In genomic region chr4:89024051-89024675, GRCh38 we compare ENCODE assay signal across 9 cellular contexts. TPM values are rescaled to one million over a fixed set of nuclear protein-coding genes. Genes with fewer than 3 reads are reported as not detected.
DNase-seq lines count a peak whose midpoint lies in the region; ATAC-seq, FAIRE-seq and TF ChIP-seq lines count a peak whose summit lies in the region.
"Had no signal": no experiment of that assay in that cellular context is flagged by ENCODE, and none has a peak within 500 bp of the region (broad histone marks: within the 10 kb centered on the region; RNA-seq: fewer than 3 reads in every experiment).

No MANE protein-coding gene starts in this region.

- H2AK5ac ChIP-seq in neuronal stem cell (ENCODE audit: low read depth, low read length), result no peak overlapping the region

- ATAC-seq in GM19467 (IDR thresholded peaks at IDR 0.05; ENCODE audit: unreplicated experiment) (peak; percentile 95), HG03520 (IDR thresholded peaks at IDR 0.05; ENCODE audit: unreplicated experiment) (peak; percentile 92)
- ATAC-seq in activated CD8-positive, alpha-beta memory T cell treated with anti-CD3 and anti-CD28 coated beads, Interleukin-2, amount 10 ng/mL, durations not matched to agents 7 days and 5 days, result peak; percentile 90

- DNase-seq in DMS53 treated with DMSO at 0.1 percent for 48 hours (lab: John Stamatoyannopoulos, UW; ENCODE audit: unreplicated experiment), result peak; percentile 76
- peak; percentile 76 for DNase-seq in NCI-H69 (lab: John Stamatoyannopoulos, UW)
- peak; percentile 62 for DNase-seq in activated CD8-positive, alpha-beta memory T cell treated with anti-CD3 and anti-CD28 coated beads, Interleukin-2, amount 10 ng/mL, durations not matched to agents 7 days and 5 days
- DNase-seq in fibroblast of pulmonary artery (ENCODE audit: low read depth), result peak; percentile 89
- DNase-seq in neuronal stem cell (ENCODE audit: low spot score), result peak; percentile 46
- DNase-seq in urothelium cell line (ENCODE audit: low spot score), result peak; percentile 53

- no peak overlapping the region for H2AFZ ChIP-seq in neuronal stem cell (ENCODE audit: low read length)

- no peak overlapping the region for H3K27ac Mint-ChIP-seq in activated CD8-positive, alpha-beta memory T cell treated with anti-CD3 and anti-CD28 coated beads, Interleukin-2, amount 10 ng/mL, durations not matched to agents 7 days and 5 days
- H3K27ac Mint-ChIP-seq: dendritic cell treated with granulocyte-macrophage colony-stimulating factor and Interleukin-4, amounts not matched to agents 40 ng/mL and 50 ng/mL, for 4 days had no signal

- no peaks in the 10 kb centered on the region for H3K9me3 Mint-ChIP-seq in activated CD8-positive, alpha-beta memory T cell treated with anti-CD3 and anti-CD28 coated beads, Interleukin-2, amount 10 ng/mL, durations not matched to agents 7 days and 5 days (ENCODE audit: low read depth)
- H3K9me3 Mint-ChIP-seq: dendritic cell treated with granulocyte-macrophage colony-stimulating factor and Interleukin-4, amounts not matched to agents 40 ng/mL and 50 ng/mL, for 4 days had no signal

- H3K9ac ChIP-seq in neuronal stem cell (ENCODE audit: low read depth, low read length, poor library complexity), result no peak overlapping the region

- H3K18ac ChIP-seq in neuronal stem cell (ENCODE audit: low read length), result no peak overlapping the region

- no peak overlapping the region for H4K8ac ChIP-seq in neuronal stem cell (ENCODE audit: low read depth, low read length)

- H3K36me3 Mint-ChIP-seq in activated CD8-positive, alpha-beta memory T cell treated with anti-CD3 and anti-CD28 coated beads, Interleukin-2, amount 10 ng/mL, durations not matched to agents 7 days and 5 days, result no peaks in the 10 kb centered on the region

- no peak overlapping the region for H4K91ac ChIP-seq in neuronal stem cell (ENCODE audit: low read depth, low read length, poor library complexity)

- no peak overlapping the region for H3K27ac ChIP-seq in neuronal stem cell (replicated peaks; ENCODE audit: low read length)

- no peak overlapping the region for H2BK12ac ChIP-seq in neuronal stem cell (ENCODE audit: low read length)

- H3K79me1 ChIP-seq in neuronal stem cell (ENCODE audit: low read depth, low read length), result no peaks in the 10 kb centered on the region

- no peaks in the 10 kb centered on the region for H3K4me1 ChIP-seq in neuronal stem cell (ENCODE audit: control insufficient read depth in 2 of 2, insufficient read depth in 1 of 2, low read depth in 1 of 2, low read length in 2 of 2)

- FAIRE-seq in urothelium cell line (lab: Jason Lieb, UNC), result no peak

- H3K4me3 Mint-ChIP-seq in activated CD8-positive, alpha-beta memory T cell treated with anti-CD3 and anti-CD28 coated beads, Interleukin-2, amount 10 ng/mL, durations not matched to agents 7 days and 5 days, result no peak overlapping the region
- H3K4me3 Mint-ChIP-seq: dendritic cell treated with granulocyte-macrophage colony-stimulating factor and Interleukin-4, amounts not matched to agents 40 ng/mL and 50 ng/mL, for 4 days had no signal

- H3K27me3 ChIP-seq in neuronal stem cell (ENCODE audit: control insufficient read depth in 3 of 3, insufficient read depth in 3 of 3, low read depth in 1 of 3, low read length in 3 of 3), result no peaks in the 10 kb centered on the region

- H3K4me1 Mint-ChIP-seq in activated CD8-positive, alpha-beta memory T cell treated with anti-CD3 and anti-CD28 coated beads, Interleukin-2, amount 10 ng/mL, durations not matched to agents 7 days and 5 days, result no peaks in the 10 kb centered on the region

- no peak overlapping the region for H2BK120ac ChIP-seq in neuronal stem cell (ENCODE audit: low read depth, low read length)

- no CpG with 5 or more reads among the region's 4 CpGs for WGBS in neuronal stem cell (ENCODE audit: extremely low coverage in 2 of 2, insufficient read length in 2 of 2, insufficient replicate concordance in 1 of 2), 2 donors

- H2BK15ac ChIP-seq in neuronal stem cell (ENCODE audit: low read length), result no peak overlapping the region

- H2BK5ac ChIP-seq in neuronal stem cell (ENCODE audit: low read length), result no peak overlapping the region

- CTCF ChIA-PET in activated CD8-positive, alpha-beta memory T cell treated with anti-CD3 and anti-CD28 coated beads, Interleukin-2, amount 10 ng/mL, durations not matched to agents 7 days and 5 days (lab: Charles Lee), result interaction anchor here (0.6 to 5.6 kb wide), 13 partner anchors 45 to 805 kb away, joined by 3 to 68 read pairs (median 3); no protein-coding TSS in a partner anchor

- no peak overlapping the region for H3K4me3 ChIP-seq in fibroblast of pulmonary artery (replicated peaks; ENCODE audit: low read depth, low read length)
- no peak overlapping the region for H3K4me3 ChIP-seq in neuronal stem cell (ENCODE audit: low read length in 2 of 2)

- no peaks in the 10 kb centered on the region for H3K27me3 Mint-ChIP-seq in activated CD8-positive, alpha-beta memory T cell treated with anti-CD3 and anti-CD28 coated beads, Interleukin-2, amount 10 ng/mL, durations not matched to agents 7 days and 5 days
- H3K27me3 Mint-ChIP-seq: dendritic cell treated with granulocyte-macrophage colony-stimulating factor and Interleukin-4, amounts not matched to agents 40 ng/mL and 50 ng/mL, for 4 days had no signal

- H3K36me3 ChIP-seq in neuronal stem cell (replicated peaks in 1 of 2; ENCODE audit: control insufficient read depth in 2 of 2, insufficient read depth in 2 of 2, low read length in 2 of 2), result peaks cover 3 to 20% of the 10 kb centered on the region in 2 donors

- TF ChIP-seq CTCF in fibroblast of pulmonary artery (IDR thresholded peaks at IDR 0.05; ENCODE audit: low read length, missing control alignments), result peak; percentile 80

- H3K14ac ChIP-seq in neuronal stem cell (ENCODE audit: low read length), result no peak overlapping the region

- H3K23ac ChIP-seq in neuronal stem cell (ENCODE audit: low read depth, low read length, poor library complexity), result no peak overlapping the region

- no peaks in the 10 kb centered on the region for H3K9me3 ChIP-seq in neuronal stem cell (replicated peaks in 1 of 2; ENCODE audit: control insufficient read depth in 2 of 2, insufficient read depth in 1 of 2, low read depth in 1 of 2, low read length in 2 of 2)

- no peak overlapping the region for H3K4ac ChIP-seq in neuronal stem cell (ENCODE audit: low read length)

- H3K4me2 ChIP-seq in neuronal stem cell (ENCODE audit: insufficient read depth, low read length, poor library complexity, severe bottlenecking), result no peak overlapping the region

RNA-seq across cellular contexts. Expression of gene FAM13A, which starts 32.8 kb away (rescaled TPM):
- 1 to 10 TPM; 1.8 to 7.2 TPM for total RNA-seq in activated CD8-positive, alpha-beta memory T cell treated with anti-CD3 and anti-CD28 coated beads, Interleukin-2, amount 10 ng/mL, durations not matched to agents 7 days and 5 days
- polyA plus RNA-seq in neuronal stem cell (2013, experiment 1 of 2), result 16.3 TPM
- polyA plus RNA-seq in neuronal stem cell (2013, experiment 2 of 2), result 15.5 TPM
